In the genomic region with DNA sequence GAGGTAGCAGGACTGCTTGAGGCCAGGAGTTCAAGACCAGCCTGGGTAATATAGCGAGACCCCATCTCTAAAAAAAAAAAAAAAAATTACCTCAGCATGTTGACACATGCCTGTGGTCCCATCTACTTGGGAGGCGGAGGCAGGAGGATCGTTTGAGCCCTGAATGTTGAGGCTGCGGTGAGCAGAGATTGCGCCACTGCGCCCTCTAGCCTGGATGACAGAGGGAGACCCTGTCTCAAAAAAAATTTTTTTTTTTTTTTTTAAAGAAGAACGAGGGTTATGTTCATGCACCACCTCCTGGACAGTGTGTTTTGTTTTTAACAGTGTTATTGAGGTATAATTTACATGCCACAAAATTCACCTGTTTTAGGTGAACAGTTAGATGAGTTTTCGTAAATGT, we compare ENCODE assay signal across 20 cellular contexts.
"Had no signal": no experiment of that assay in that cellular context is flagged by ENCODE, and none has a peak within 500 bp of the region (broad histone marks: within the 10 kb centered on the region; RNA-seq: fewer than 3 reads in every experiment).

No MANE protein-coding gene starts in this region.

- DNase-seq: activated CD4-positive, alpha-beta T cell treated with anti-CD3 and anti-CD28 coated beads, Interleukin-2, amount 10 ng/mL, durations not matched to agents 24 days and 14 days; activated CD8-positive, alpha-beta memory T cell treated with anti-CD3 and anti-CD28 coated beads, Interleukin-2, amount 10 ng/mL, durations not matched to agents 7 days and 5 days; activated CD8-positive, alpha-beta T cell treated with anti-CD3 and anti-CD28 coated beads for 36 hours; activated effector memory CD4-positive, alpha-beta T cell treated with anti-CD3 and anti-CD28 coated beads, Interleukin-2, amount 50 U/mL, for 16 hours; activated naive CD4-positive, alpha-beta T cell treated with anti-CD3 and anti-CD28 coated beads, Interleukin-2, amount 10 ng/mL, durations not matched to agents 7 days and 5 days; activated T-cell treated with anti-CD3 and anti-CD28 coated beads for 4 hours; amygdala; cortex of kidney; heart left ventricle; left colon; nephron progenitor cell; pancreas; right cardiac atrium; stimulated activated CD4-positive, alpha-beta T cell treated with anti-CD3 and anti-CD28 coated beads, Interleukin-12 subunit alpha, Interleukin-12 subunit beta, amount 100 ng/mL, for 4 hours; stimulated activated CD4-positive, alpha-beta T cell treated with anti-CD3 and anti-CD28 coated beads, Interleukin-4, amount 100 ng/mL, for 4 hours; stimulated activated naive CD8-positive, alpha-beta T cell treated with anti-CD3 and anti-CD28 coated beads, Interleukin-15, Interleukin-2, amounts not matched to agents 100 U/mL and 50 U/mL, for 24 hours; upper lobe of left lung had no signal

- H3K4me3 ChIP-seq: heart left ventricle, pancreas, upper lobe of left lung had no signal

- H3K27ac ChIP-seq: epithelial cell of prostate, heart left ventricle, pancreas, upper lobe of left lung had no signal

- H3K4me1 ChIP-seq: heart left ventricle, upper lobe of left lung had no signal

- FAIRE-seq: bronchial epithelial cell, keratinocyte, pancreas had no signal

- H3K27me3 ChIP-seq: heart left ventricle, pancreas, upper lobe of left lung had no signal

- H3K36me3 ChIP-seq: heart left ventricle, pancreas, upper lobe of left lung had no signal

- H3K9me3 ChIP-seq: heart left ventricle, pancreas, upper lobe of left lung had no signal
